In genomic region chr2:9146656-9147055, GRCh38 we compare ENCODE assay signal across 26 cellular contexts.
"Had no signal": no experiment of that assay in that cellular context is flagged by ENCODE, and none has a peak within 500 bp of the region (broad histone marks: within the 10 kb centered on the region; RNA-seq: fewer than 3 reads in every experiment).

No MANE protein-coding gene starts in this region.

- H3K9me3 Mint-ChIP-seq: dendritic cell treated with granulocyte-macrophage colony-stimulating factor and Interleukin-4, amounts not matched to agents 40 ng/mL and 50 ng/mL, for 4 days; natural killer cell; stimulated activated naive B cell treated with anti-CD40 and anti-IgM and Interleukin-4, amounts not matched to agents 10 μg/mL and 1 μg/mL and 100 μg/mL, for 72 hours; stimulated activated naive CD8-positive, alpha-beta T cell treated with anti-CD3 and anti-CD28 coated beads, Interleukin-15, Interleukin-2, amounts not matched to agents 100 ng/mL and 50 ng/mL, for 24 hours had no signal

- H3K36me3 Mint-ChIP-seq: natural killer cell; stimulated activated naive B cell treated with anti-CD40 and anti-IgM and Interleukin-4, amounts not matched to agents 10 μg/mL and 1 μg/mL and 100 μg/mL, for 72 hours had no signal

- H3K27ac ChIP-seq: colonic mucosa, esophagus muscularis mucosa, foreskin keratinocyte, gastroesophageal sphincter, heart left ventricle, hepatocyte, left lung, parathyroid adenoma, prostate gland, skin epidermis, suprapubic skin, transverse colon, upper lobe of right lung, uterus had no signal

- H3K4me2 ChIP-seq: hepatocyte had no signal

- H3K27me3 ChIP-seq: colonic mucosa, esophagus muscularis mucosa, foreskin keratinocyte, gastroesophageal sphincter, hepatocyte, left lung, suprapubic skin, transverse colon, upper lobe of right lung, uterus had no signal

- H3K4me3 Mint-ChIP-seq: dendritic cell treated with granulocyte-macrophage colony-stimulating factor and Interleukin-4, amounts not matched to agents 40 ng/mL and 50 ng/mL, for 4 days; natural killer cell; stimulated activated naive B cell treated with anti-CD40 and anti-IgM and Interleukin-4, amounts not matched to agents 10 μg/mL and 1 μg/mL and 100 μg/mL, for 72 hours; stimulated activated naive CD8-positive, alpha-beta T cell treated with anti-CD3 and anti-CD28 coated beads, Interleukin-15, Interleukin-2, amounts not matched to agents 100 ng/mL and 50 ng/mL, for 24 hours had no signal

- FAIRE-seq: endothelial cell of umbilical vein had no signal

- H2AFZ ChIP-seq: hepatocyte, parathyroid adenoma had no signal

- H3K36me3 ChIP-seq: colonic mucosa, esophagus muscularis mucosa, gastroesophageal sphincter, heart left ventricle, left lung, prostate gland, suprapubic skin, transverse colon, upper lobe of right lung, uterus had no signal

- H3K9me3 ChIP-seq: colonic mucosa, esophagus muscularis mucosa, gastroesophageal sphincter, heart left ventricle, left lung, prostate gland, suprapubic skin, transverse colon, upper lobe of right lung, uterus had no signal

- H3K27ac Mint-ChIP-seq: dendritic cell treated with granulocyte-macrophage colony-stimulating factor and Interleukin-4, amounts not matched to agents 40 ng/mL and 50 ng/mL, for 4 days; natural killer cell; stimulated activated naive B cell treated with anti-CD40 and anti-IgM and Interleukin-4, amounts not matched to agents 10 μg/mL and 1 μg/mL and 100 μg/mL, for 72 hours; stimulated activated naive CD8-positive, alpha-beta T cell treated with anti-CD3 and anti-CD28 coated beads, Interleukin-15, Interleukin-2, amounts not matched to agents 100 ng/mL and 50 ng/mL, for 24 hours had no signal

- ATAC-seq: foreskin keratinocyte; gastroesophageal sphincter; heart left ventricle; left cardiac atrium; left lung; natural killer cell; right cardiac atrium; stimulated activated naive B cell treated with anti-CD40 and anti-IgM and Interleukin-4, amounts not matched to agents 10 μg/mL and 1 μg/mL and 100 μg/mL, for 72 hours; upper lobe of right lung had no signal

- H3K9ac ChIP-seq: parathyroid adenoma had no signal

- DNase-seq: colonic mucosa; effector CD8-positive, alpha-beta T cell; foreskin keratinocyte; heart left ventricle; left cardiac atrium; left lung; mesendoderm; midbrain; natural killer cell; right cardiac atrium; stimulated activated CD4-positive, alpha-beta T cell treated with anti-CD3 and anti-CD28 coated beads, Interleukin-15, amount 100 ng/mL, for 24 hours; stimulated activated CD4-positive, alpha-beta T cell treated with anti-CD3 and anti-CD28 coated beads, Interleukin-2, amount 100 ng/mL, for 48 hours; stimulated activated naive B cell treated with anti-CD40 and anti-IgM and Interleukin-4, amounts not matched to agents 10 μg/mL and 1 μg/mL and 100 μg/mL, for 72 hours; transverse colon; upper lobe of right lung; uterus had no signal

- H3K79me2 ChIP-seq: hepatocyte, parathyroid adenoma had no signal

- H3K4me3 ChIP-seq: colonic mucosa, esophagus muscularis mucosa, gastroesophageal sphincter, heart left ventricle, hepatocyte, left lung, prostate gland, skin epidermis, suprapubic skin, transverse colon, upper lobe of right lung, uterus had no signal

- H3K4me1 ChIP-seq: foreskin keratinocyte, prostate gland had no signal
